9 cellular contexts compared by ENCODE assay signal in the genomic region with DNA sequence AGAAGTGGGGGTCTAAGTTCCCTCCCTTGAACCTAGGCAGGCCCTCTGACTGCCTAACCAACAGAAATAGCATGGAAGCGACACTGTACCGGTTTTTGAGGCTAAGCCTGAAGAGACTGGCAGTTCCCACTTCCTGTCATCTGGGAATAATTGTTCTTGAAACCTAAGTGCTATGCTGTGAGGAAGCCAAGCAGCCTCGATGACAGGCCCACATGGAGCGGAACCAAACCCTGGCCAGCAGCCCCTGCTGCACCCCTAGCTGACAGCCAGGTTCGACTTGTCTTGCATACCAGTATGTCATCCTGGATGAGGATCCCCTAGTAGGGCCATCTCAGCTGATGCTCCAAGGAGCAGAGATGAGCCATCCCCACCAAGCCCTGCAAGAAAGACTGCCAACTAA. TPM values are rescaled to one million over a fixed set of nuclear protein-coding genes. Genes with fewer than 3 reads are reported as not detected.
DNase-seq lines count a peak whose midpoint lies in the region; ATAC-seq and TF ChIP-seq lines count a peak whose summit lies in the region.
"Had no signal": no experiment of that assay in that cellular context is flagged by ENCODE, and none has a peak within 500 bp of the region (broad histone marks: within the 10 kb centered on the region; RNA-seq: fewer than 3 reads in every experiment).

No MANE protein-coding gene starts in this region.

- no peaks in the 10 kb centered on the region for H3K36me3 ChIP-seq in KMS-11 (ENCODE audit: insufficient read depth)
- no peaks in the 10 kb centered on the region for H3K36me3 ChIP-seq in neuron (ENCODE audit: insufficient read depth, low read length)

- TF ChIP-seq CTCF in KMS-11 (conservative IDR thresholded peaks at IDR 0.05; ENCODE audit: low read depth, low read length), result no peak

- peaks cover 6% of the 10 kb centered on the region for H3K9me3 Mint-ChIP-seq in activated T-helper 17 cell treated with anti-CD3 and anti-CD28 coated beads, Interleukin-2, amount 50 U/mL, for 72 hours

- no peaks in the 10 kb centered on the region for H4K20me1 ChIP-seq in KMS-11 (ENCODE audit: insufficient read depth)

- H3K27me3 ChIP-seq in KMS-11 (ENCODE audit: insufficient read depth, low read depth) (no peaks in the 10 kb centered on the region), neuron (ENCODE audit: insufficient read depth, low read length) (peaks cover 8% of the 10 kb centered on the region)

- peak overlapping the region; percentile 90 for H3K27ac Mint-ChIP-seq in activated T-helper 17 cell treated with anti-CD3 and anti-CD28 coated beads, Interleukin-2, amount 50 U/mL, for 72 hours

- peak overlapping the region; percentile 77 for H3K4me3 Mint-ChIP-seq in activated T-helper 17 cell treated with anti-CD3 and anti-CD28 coated beads, Interleukin-2, amount 50 U/mL, for 72 hours

- peak overlapping the region; percentile 70 for H3K27ac ChIP-seq in KMS-11

- H3K36me3 Mint-ChIP-seq in activated T-helper 17 cell treated with anti-CD3 and anti-CD28 coated beads, Interleukin-2, amount 50 U/mL, for 72 hours (ENCODE audit: low read depth), result peaks cover 68% of the 10 kb centered on the region

- no peaks in the 10 kb centered on the region for H3K79me2 ChIP-seq in KMS-11 (ENCODE audit: insufficient read depth, low read depth)

- ATAC-seq in activated T-helper 17 cell treated with anti-CD3 and anti-CD28 coated beads, Interleukin-2, amount 50 U/mL, for 72 hours (replicated peaks), result no peak
- ATAC-seq in HG02678 (IDR thresholded peaks at IDR 0.05; ENCODE audit: unreplicated experiment), result no peak
- no peak for ATAC-seq in GM21423 (IDR thresholded peaks at IDR 0.05; ENCODE audit: unreplicated experiment)
- no peak for ATAC-seq in HG03342 (IDR thresholded peaks at IDR 0.05; ENCODE audit: unreplicated experiment)

- H3K4me1 ChIP-seq in KMS-11 (ENCODE audit: low read depth, poor library complexity, severe bottlenecking) (peaks cover 78% of the 10 kb centered on the region), neuron (ENCODE audit: insufficient read depth, low read length) (peaks cover 26% of the 10 kb centered on the region)

- no peak overlapping the region for H3K4me3 ChIP-seq in KMS-11 (IDR thresholded peaks at IDR 0.05; ENCODE audit: insufficient read depth, low read depth, low read length)
- no peak overlapping the region for H3K4me3 ChIP-seq in neuron (ENCODE audit: low read length)
- H3K4me3 ChIP-seq: mucosa of descending colon had no signal

- no peaks in the 10 kb centered on the region for H3K9me3 ChIP-seq in neuron (ENCODE audit: low read length)
- H3K9me3 ChIP-seq: mucosa of descending colon had no signal

- peak in 2 of 3 experiments; percentile 34 to 87 for DNase-seq in NCI-H1417 (lab: John Stamatoyannopoulos, UW)
- no peak for DNase-seq in NCI-H1417 treated with DMSO at 0.1 percent for 48 hours (lab: John Stamatoyannopoulos, UW)

- no peak overlapping the region for H2AFZ ChIP-seq in KMS-11 (ENCODE audit: low read depth)
- peak overlapping the region; percentile 8 for H2AFZ ChIP-seq in neuron (ENCODE audit: low read depth, low read length)

- no peak overlapping the region for H3K9ac ChIP-seq in KMS-11

- H3K4me1 Mint-ChIP-seq in activated T-helper 17 cell treated with anti-CD3 and anti-CD28 coated beads, Interleukin-2, amount 50 U/mL, for 72 hours, result peaks cover 59% of the 10 kb centered on the region

- peak overlapping the region; percentile 63; the same call in 1 of the 2 replicates for H3K4me2 ChIP-seq in KMS-11

- H3K27me3 Mint-ChIP-seq in activated T-helper 17 cell treated with anti-CD3 and anti-CD28 coated beads, Interleukin-2, amount 50 U/mL, for 72 hours, result no peaks in the 10 kb centered on the region

RNA-seq across cellular contexts. Expression of a gene that starts 6.4 kb away (rescaled TPM):
- 10 to 100 TPM; 36.8 to 44.8 TPM for total RNA-seq in activated T-helper 17 cell treated with anti-CD3 and anti-CD28 coated beads, Interleukin-2, amount 50 U/mL, for 72 hours
